Comparison of ENCODE assay signal across 21 cellular contexts in genomic region chr20:32563311-32564272, GRCh38. TPM values are rescaled to one million over a fixed set of nuclear protein-coding genes. Genes with fewer than 3 reads are reported as not detected.
DNase-seq lines count a peak whose midpoint lies in the region; ATAC-seq, FAIRE-seq and TF ChIP-seq lines count a peak whose summit lies in the region.
"Had no signal": no experiment of that assay in that cellular context is flagged by ENCODE, and none has a peak within 500 bp of the region (broad histone marks: within the 10 kb centered on the region; RNA-seq: fewer than 3 reads in every experiment).

No MANE protein-coding gene starts in this region.

- no peaks in the 10 kb centered on the region for H3K36me3 ChIP-seq in GM23338 (ENCODE audit: insufficient read depth)
- H3K36me3 ChIP-seq in mesendoderm (ENCODE audit: control insufficient read depth, insufficient read depth, low read length): no peaks in the 10 kb centered on the region

- H4K20me1 ChIP-seq in GM23338 (replicated peaks; ENCODE audit: insufficient read depth): peaks cover 7% of the 10 kb centered on the region

- H3K9ac ChIP-seq in mesendoderm (ENCODE audit: low read length): no peak overlapping the region

- peak overlapping the region; percentile 59; the same call in 1 of the 2 replicates for H2AFZ ChIP-seq in GM23338

- no peak overlapping the region for H3K4ac ChIP-seq in mesendoderm (ENCODE audit: low read depth, low read length)

- no peak for TF ChIP-seq POLR2A in A549 (IDR thresholded peaks at IDR 0.05; ENCODE audit: low read length)

- H4K8ac ChIP-seq in mesendoderm (ENCODE audit: low read depth, low read length): no peak overlapping the region

- H3K9me3 Mint-ChIP-seq in GM23338: no peaks in the 10 kb centered on the region; the same call in 2 of the 3 replicates
- H3K9me3 Mint-ChIP-seq: activated CD4-positive, alpha-beta memory T cell treated with anti-CD3 and anti-CD28 coated beads for 36 hours; activated naive CD4-positive, alpha-beta T cell treated with anti-CD3 and anti-CD28 coated beads, Interleukin-2, amount 50 U/mL, for 24 hours; CD4-positive, CD25-positive, alpha-beta regulatory T cell; neural crest cell; T-cell; type B pancreatic cell had no signal

- no peak overlapping the region for H2BK15ac ChIP-seq in mesendoderm (replicated peaks; ENCODE audit: low read depth)

- H3K4me3 Mint-ChIP-seq in GM23338: no peak overlapping the region
- H3K4me3 Mint-ChIP-seq: activated CD4-positive, alpha-beta memory T cell treated with anti-CD3 and anti-CD28 coated beads for 36 hours; activated naive CD4-positive, alpha-beta T cell treated with anti-CD3 and anti-CD28 coated beads, Interleukin-2, amount 50 U/mL, for 24 hours; neural crest cell had no signal

- H3K4me3 ChIP-seq in A549 (no peak overlapping the region), GM23338 (no peak overlapping the region), mesendoderm (ENCODE audit: low read length) (no peak overlapping the region)
- H3K4me3 ChIP-seq: coronary artery had no signal

- no peak overlapping the region for H2BK5ac ChIP-seq in mesendoderm (ENCODE audit: low read length)

- no peaks in the 10 kb centered on the region for H3K9me3 ChIP-seq in A549

- H3K27ac ChIP-seq in A549 (no peak overlapping the region), GM23338 (ENCODE audit: low read depth) (no peak overlapping the region), mesendoderm (ENCODE audit: low read depth, low read length) (no peak overlapping the region)
- H3K27ac ChIP-seq: VCaP had no signal

- no peak overlapping the region for H3K56ac ChIP-seq in mesendoderm (ENCODE audit: low read length)

- peaks cover 7% of the 10 kb centered on the region; the same call in 1 of the 2 replicates for H3K9me2 ChIP-seq in GM23338 (ENCODE audit: insufficient read depth)

- no peak for TF ChIP-seq RAD21 in A549 (conservative IDR thresholded peaks at IDR 0.05 in 1 of 2, IDR thresholded peaks at IDR 0.05 in 1 of 2)

- H3K27me3 ChIP-seq in GM23338 (ENCODE audit: insufficient read depth): no peaks in the 10 kb centered on the region
- H3K27me3 ChIP-seq in mesendoderm (ENCODE audit: insufficient read depth, low read length, poor library complexity): no peaks in the 10 kb centered on the region

- peaks cover 26% of the 10 kb centered on the region for H3F3A ChIP-seq in GM23338 (replicated peaks; ENCODE audit: low read depth)

- H3K4me1 ChIP-seq in A549 (peaks cover 6% of the 10 kb centered on the region; the same call in 1 of the 3 replicates), GM23338 (ENCODE audit: insufficient read depth) (peaks cover 26% of the 10 kb centered on the region), mesendoderm (ENCODE audit: control insufficient read depth, low read depth, low read length) (no peaks in the 10 kb centered on the region)

- TF ChIP-seq CTCF in A549 (IDR thresholded peaks at IDR 0.05) (no peak), GM23338 (conservative IDR thresholded peaks at IDR 0.05; ENCODE audit: low read depth in 2 of 2) (no peak)

- no peak overlapping the region for H4K5ac ChIP-seq in mesendoderm (ENCODE audit: low read length)

- H3K4me2 ChIP-seq in A549 (no peak overlapping the region), GM23338 (no peak overlapping the region), mesendoderm (ENCODE audit: low read length) (no peak overlapping the region)

- DNase-seq in A549 (ENCODE audit: low read depth in 1 of 2, low spot score in 1 of 2): no peak
- no peak for DNase-seq in GM23338 (ENCODE audit: low spot score)
- DNase-seq in NCI-H69 (lab: John Stamatoyannopoulos, UW): peak; percentile 94
- no peak for DNase-seq in mesendoderm
- DNase-seq in D341Med (ENCODE audit: low spot score): no peak
- DNase-seq: activated CD4-positive, alpha-beta memory T cell treated with anti-CD3 and anti-CD28 coated beads for 36 hours; activated T-cell treated with anti-CD3 and anti-CD28 coated beads, Interleukin-2, amount 50 U/mL, for 48 hours; CD4-positive, CD25-positive, alpha-beta regulatory T cell; NCI-H1048; NCI-H446 treated with DMSO at 0.1 percent for 48 hours; SHP77; T-cell had no signal

- no peak overlapping the region for H3K27ac Mint-ChIP-seq in GM23338
- H3K27ac Mint-ChIP-seq: activated CD4-positive, alpha-beta memory T cell treated with anti-CD3 and anti-CD28 coated beads for 36 hours had no signal

- CTCF ChIA-PET in A549 (lab: Yijun Ruan, JAX): interaction anchor here (0.8 to 1.3 kb wide), 7 partner anchors 10 to 89 kb away, joined by 3 to 5 read pairs (median 3); no protein-coding TSS in a partner anchor

- FAIRE-seq in A549 (lab: Jason Lieb, UNC): no peak
- FAIRE-seq: keratinocyte had no signal

- POLR2A ChIA-PET in A549 (lab: Yijun Ruan, JAX): no interaction called here

- H3K18ac ChIP-seq in mesendoderm (ENCODE audit: low read length): no peak overlapping the region

- H3K79me1 ChIP-seq in mesendoderm (ENCODE audit: low read length): no peaks in the 10 kb centered on the region

- ATAC-seq in A549: no peak
- no peak; the same call in 2 of the 3 replicates for ATAC-seq in GM23338
- no peak for ATAC-seq in GM21825 (IDR thresholded peaks at IDR 0.05; ENCODE audit: unreplicated experiment)
- ATAC-seq in GM18907 (IDR thresholded peaks at IDR 0.05; ENCODE audit: unreplicated experiment): no peak
- ATAC-seq in HG02623 (IDR thresholded peaks at IDR 0.05; ENCODE audit: unreplicated experiment): no peak
- ATAC-seq: T-cell had no signal

- H3K27me3 Mint-ChIP-seq in GM23338 (ENCODE audit: insufficient read depth, low read depth, poor library complexity): peaks cover 5% of the 10 kb centered on the region
- H3K27me3 Mint-ChIP-seq: activated CD4-positive, alpha-beta memory T cell treated with anti-CD3 and anti-CD28 coated beads for 36 hours; activated naive CD4-positive, alpha-beta T cell treated with anti-CD3 and anti-CD28 coated beads, Interleukin-2, amount 50 U/mL, for 24 hours; CD4-positive, CD25-positive, alpha-beta regulatory T cell; T-cell; type B pancreatic cell had no signal

- TF ChIP-seq EP300 in A549 (IDR thresholded peaks at IDR 0.05): no peak

- H2AK5ac ChIP-seq in mesendoderm (ENCODE audit: low read length): peak overlapping the region; percentile 27

- H3K36me3 Mint-ChIP-seq in GM23338 (ENCODE audit: low read depth): no peaks in the 10 kb centered on the region; the same call in 2 of the 3 replicates
- H3K36me3 Mint-ChIP-seq: activated CD4-positive, alpha-beta memory T cell treated with anti-CD3 and anti-CD28 coated beads for 36 hours; T-cell; type B pancreatic cell had no signal

- no peak overlapping the region for H2BK120ac ChIP-seq in mesendoderm (ENCODE audit: low read depth, low read length)

- peaks cover 33% of the 10 kb centered on the region for H3K4me1 Mint-ChIP-seq in GM23338

- 81% methylated on average over 24 of the region's 25 CpGs for WGBS in A549 (ENCODE audit: missing lambda C conversion rate)
- no CpG with 5 or more reads among the region's 25 CpGs for WGBS in mesendoderm (ENCODE audit: extremely low coverage, insufficient coverage, low lambda C conversion rate)

- H3K23ac ChIP-seq in mesendoderm (ENCODE audit: low read length): no peak overlapping the region

- H3K79me2 ChIP-seq in GM23338 (replicated peaks; ENCODE audit: insufficient read depth): no peaks in the 10 kb centered on the region
- H3K79me2 ChIP-seq in mesendoderm (ENCODE audit: control insufficient read depth, insufficient read depth, low read length): no peaks in the 10 kb centered on the region

TF ChIP-seq in A549, 52 proteins besides CTCF, POLR2A, EP300 and RAD21:
- TF ChIP-seq JUNB (IDR thresholded peaks at IDR 0.05) (no peak), CBX8 (IDR thresholded peaks at IDR 0.05) (no peak), ZFP36 (IDR thresholded peaks at IDR 0.05; ENCODE audit: borderline replicate concordance, partially characterized antibody) (peak; percentile 39), KDM1A (IDR thresholded peaks at IDR 0.05; ENCODE audit: low read depth) (peak; percentile 85; the same call in 1 of the 2 replicates), HOXA7 (CRISPR knock-in tag; IDR thresholded peaks at IDR 0.05) (no peak)

TF ChIP-seq in GM23338, 12 proteins besides CTCF, POLR2A, EP300 and RAD21:
- no peak for TF ChIP-seq ZNF114 (CRISPR knock-in tag; IDR thresholded peaks at IDR 0.05)
- TF ChIP-seq ETS1 (IDR thresholded peaks at IDR 0.05): no peak

RNA-seq across cellular contexts. Expression of gene NOL4L, which starts 21.5 kb away (rescaled TPM):
- 9.5 and 10.2 TPM in 2 replicates for polyA plus RNA-seq in A549 (2011; rRNA removed)
- 13.2 and 16.4 TPM in 2 replicates for polyA plus RNA-seq in A549 (2012; cell fraction: cytosol; rRNA removed)
- 27.6 and 32.9 TPM in 2 replicates for polyA plus RNA-seq in A549 (2012; cell fraction: nucleus; rRNA removed)
- polyA plus RNA-seq in A549 (2017; fragmentation: RNase III; extraction: RNeasy Plus Mini Kit Qiagen cat#74134 plus additional on column Dnase treatment): 11.8 to 13.8 TPM (median 11.8 TPM) in 3 replicates
- polyA minus RNA-seq in A549 (2011; rRNA and poly(A)+ RNA removed): 10.0 and 15.0 TPM in 2 replicates
- 32.8 and 38.8 TPM in 2 replicates for total RNA-seq in GM23338 (2014; rRNA removed; shearing (Covaris generic))
- polyA plus RNA-seq in GM23338 (2016; fragmentation: Nextera tagmentation; extraction: Ambion mirVana): 36.7 and 39.2 TPM in 2 replicates
- 9.5 TPM for polyA plus RNA-seq in mesendoderm (2013, experiment 1 of 2)
- 9.0 TPM for polyA plus RNA-seq in mesendoderm (2013, experiment 2 of 2)
